Comparison of ENCODE assay signal across 31 cellular contexts in genomic region chr5:72358925-72359324, GRCh38.
"Had no signal": no experiment of that assay in that cellular context is flagged by ENCODE, and none has a peak within 500 bp of the region (broad histone marks: within the 10 kb centered on the region; RNA-seq: fewer than 3 reads in every experiment).

No MANE protein-coding gene starts in this region.

- H3K27ac ChIP-seq: adrenal gland, body of pancreas, epithelial cell of prostate, esophagus squamous epithelium, WERI-Rb-1 had no signal

- H3K4me1 ChIP-seq: body of pancreas had no signal

- DNase-seq: activated B cell treated with CpG ODN at 0.5 μM for 24 hours; activated CD4-positive, alpha-beta T cell treated with anti-CD3 and anti-CD28 coated beads for 48 hours; activated CD4-positive, alpha-beta T cell treated with anti-CD3 and anti-CD28 coated beads, Interleukin-2, amount 50 U/mL, for 1 hour; activated CD4-positive, alpha-beta T cell treated with anti-CD3 and anti-CD28 coated beads, Interleukin-2, amount 50 U/mL, for 48 hours; activated CD8-positive, alpha-beta memory T cell treated with anti-CD3 and anti-CD28 coated beads, Interleukin-2, amount 10 ng/mL, durations not matched to agents 7 days and 5 days; activated CD8-positive, alpha-beta memory T cell treated with anti-CD3 and anti-CD28 coated beads, Interleukin-2, amount 50 U/mL, for 4 hours; activated CD8-positive, alpha-beta T cell treated with anti-CD3 and anti-CD28 coated beads for 36 hours; activated effector memory CD4-positive, alpha-beta T cell treated with anti-CD3 and anti-CD28 coated beads, Interleukin-2, amount 50 U/mL, for 16 hours; activated naive CD4-positive, alpha-beta T cell treated with anti-CD3 and anti-CD28 coated beads for 36 hours; activated naive CD8-positive, alpha-beta T cell treated with anti-CD3 and anti-CD28 coated beads for 36 hours; activated naive CD8-positive, alpha-beta T cell treated with anti-CD3 and anti-CD28 coated beads, Interleukin-2, amount 50 U/mL, for 24 hours; activated T-cell treated with anti-CD3 and anti-CD28 coated beads, Interleukin-2, amount 50 U/mL, for 1 hour; activated T-cell treated with anti-CD3 and anti-CD28 coated beads, Interleukin-2, amount 50 U/mL, for 48 hours; adrenal gland; amygdala; aorta; body of pancreas; caudate nucleus; cortex of kidney; effector CD8-positive, alpha-beta T cell; esophagus squamous epithelium; head of caudate nucleus; T-helper 17 cell; T1000; WERI-Rb-1 had no signal

- H3K36me3 ChIP-seq: WERI-Rb-1 had no signal

- H3K9me3 ChIP-seq: adrenal gland, body of pancreas, esophagus squamous epithelium had no signal

- H3K4me3 ChIP-seq: adrenal gland, body of pancreas, esophagus squamous epithelium had no signal

- ATAC-seq: activated CD4-positive, CD25-positive, alpha-beta regulatory T cell treated with anti-CD3 and anti-CD28 coated beads, Interleukin-2, amount 50 U/mL, for 24 hours; activated CD8-positive, alpha-beta memory T cell treated with anti-CD3 and anti-CD28 coated beads, Interleukin-2, amount 10 ng/mL, durations not matched to agents 7 days and 5 days; activated CD8-positive, alpha-beta T cell treated with anti-CD3 and anti-CD28 coated beads for 36 hours; activated naive CD8-positive, alpha-beta T cell treated with anti-CD3 and anti-CD28 coated beads, Interleukin-2, amount 50 U/mL, for 24 hours; body of pancreas; T-helper 17 cell had no signal

- H3K27me3 ChIP-seq: adrenal gland, body of pancreas, esophagus squamous epithelium had no signal

- FAIRE-seq: colon, endometrium, endothelial cell of umbilical vein, frontal cortex had no signal
